20 cellular contexts compared by ENCODE assay signal in the genomic region with DNA sequence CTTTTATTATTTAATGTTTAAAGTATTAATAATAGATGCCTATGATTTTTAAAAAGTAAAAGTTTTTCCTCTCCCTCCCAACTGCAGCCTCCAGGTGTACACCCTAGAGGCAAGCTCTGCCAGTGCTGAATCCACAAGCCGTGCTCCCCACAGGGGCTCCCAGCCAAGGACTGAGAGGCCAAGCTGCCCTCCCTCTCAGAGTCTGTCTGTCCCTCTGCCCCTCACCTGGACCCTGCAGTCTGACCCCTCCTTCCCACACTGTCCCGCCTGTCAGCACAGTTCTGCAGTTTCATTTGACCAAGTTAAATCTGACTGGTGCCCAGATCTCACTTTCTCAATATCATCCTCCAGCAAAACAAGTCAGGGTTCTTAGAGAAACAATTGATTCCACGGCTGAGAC. TPM values are rescaled to one million over a fixed set of nuclear protein-coding genes. Genes with fewer than 3 reads are reported as not detected.
"Had no signal": no experiment of that assay in that cellular context is flagged by ENCODE, and none has a peak within 500 bp of the region (broad histone marks: within the 10 kb centered on the region; RNA-seq: fewer than 3 reads in every experiment).

No MANE protein-coding gene starts in this region.

- H2AFZ ChIP-seq: hepatocyte had no signal

- H3K4me3 ChIP-seq: breast epithelium, hepatocyte, left lung, upper lobe of right lung had no signal

- H3K4me2 ChIP-seq: hepatocyte had no signal

- H3K36me3 Mint-ChIP-seq: natural killer cell had no signal

- H3K36me3 ChIP-seq: breast epithelium, left lung, upper lobe of right lung had no signal

- H3K4me1 ChIP-seq: breast epithelium had no signal

- H3K27ac ChIP-seq: breast epithelium, left lung, upper lobe of right lung had no signal

- H3K27me3 ChIP-seq: breast epithelium, hepatocyte, left lung, upper lobe of right lung had no signal

- ATAC-seq: activated T-helper 17 cell treated with anti-CD3 and anti-CD28 coated beads, Interleukin-2, amount 50 U/mL, for 72 hours; esophagus mucosa; left lung; natural killer cell; right cardiac atrium; stimulated activated naive CD8-positive, alpha-beta T cell treated with anti-CD3 and anti-CD28 coated beads, Interleukin-15, amount 100 ng/mL, for 72 hours; upper lobe of right lung had no signal

- H3K9me3 ChIP-seq: breast epithelium, left lung, upper lobe of right lung had no signal

- H3K4me3 Mint-ChIP-seq: activated T-helper 17 cell treated with anti-CD3 and anti-CD28 coated beads, Interleukin-2, amount 50 U/mL, for 72 hours; stimulated activated naive CD8-positive, alpha-beta T cell treated with anti-CD3 and anti-CD28 coated beads, Interleukin-15, amount 100 ng/mL, for 72 hours had no signal

- DNase-seq: activated CD4-positive, alpha-beta T cell treated with anti-CD3 and anti-CD28 coated beads, Interleukin-2, amount 50 U/mL, for 1 hour; activated naive CD4-positive, alpha-beta T cell treated with Interleukin-2 at 50 U/mL for 16 hours; activated T-cell treated with anti-CD3 and anti-CD28 coated beads for 4 hours; aorta; cerebellar nuclear complex; islet precursor cell; mammary epithelial cell; natural killer cell; nucleus accumbens; small intestine; stimulated activated naive CD8-positive, alpha-beta T cell treated with anti-CD3 and anti-CD28 coated beads, Interleukin-15, amount 100 ng/mL, for 72 hours; upper lobe of right lung had no signal

- H3K9me3 Mint-ChIP-seq: activated T-helper 17 cell treated with anti-CD3 and anti-CD28 coated beads, Interleukin-2, amount 50 U/mL, for 72 hours; natural killer cell; stimulated activated naive CD8-positive, alpha-beta T cell treated with anti-CD3 and anti-CD28 coated beads, Interleukin-15, amount 100 ng/mL, for 72 hours had no signal

- H3K79me2 ChIP-seq: hepatocyte had no signal

RNA-seq across cellular contexts. Expression of a gene that starts 14.8 kb away (rescaled TPM):
- total RNA-seq: activated T-helper 17 cell treated with anti-CD3 and anti-CD28 coated beads, Interleukin-2, amount 50 U/mL, for 72 hours; breast epithelium; glomerular endothelial cell; natural killer cell; right cardiac atrium; T-helper 2 cell treated with Interferon-gamma antibody and Interleukin-4, amounts not matched to agents 100 ng/mL and 5 ng/mL, for 36 hours; upper lobe of right lung had no signal
